In the genomic region with DNA sequence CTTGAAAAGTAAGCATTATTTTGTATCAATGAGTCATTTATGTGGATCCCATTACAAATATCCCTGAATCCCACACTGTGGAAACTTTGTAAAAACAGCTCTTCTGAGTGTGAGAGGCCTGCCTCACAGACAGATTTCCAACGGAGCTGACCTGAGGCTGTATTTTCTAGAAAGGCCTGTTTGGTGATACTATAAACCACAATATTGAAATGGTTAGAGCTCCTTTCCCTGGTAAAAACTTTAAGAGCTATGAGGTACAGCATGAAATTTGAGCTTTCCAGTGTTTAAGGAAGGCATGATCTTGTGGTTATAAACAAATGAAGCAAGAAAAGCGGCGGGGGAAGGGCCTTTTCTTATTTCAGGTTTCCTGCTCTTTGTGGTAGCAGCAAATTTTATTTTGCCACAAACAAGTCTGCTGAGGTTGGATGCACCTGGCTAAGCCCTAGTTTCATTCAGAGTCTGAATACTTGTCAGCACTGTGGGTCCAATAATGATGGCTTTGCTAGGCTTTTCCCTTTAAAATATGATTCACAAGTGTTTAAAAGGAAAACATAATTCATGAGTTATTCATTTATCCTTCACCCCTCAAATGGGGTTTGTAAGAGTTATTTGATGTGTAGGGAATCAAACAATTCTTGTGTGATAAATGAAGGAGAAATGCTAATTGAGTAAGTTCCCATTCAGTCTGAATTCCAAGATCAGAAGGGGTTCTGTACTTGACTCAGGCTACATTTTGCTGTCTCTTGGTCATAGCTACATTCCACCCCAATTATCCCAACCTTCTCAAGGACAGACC, we compare ENCODE assay signal across 8 cellular contexts.
DNase-seq lines count a peak whose midpoint lies in the region; ATAC-seq and TF ChIP-seq lines count a peak whose summit lies in the region.

No MANE protein-coding gene starts in this region.

- no peaks in the 10 kb centered on the region for H3K27me3 Mint-ChIP-seq in activated naive CD8-positive, alpha-beta T cell treated with anti-CD3 and anti-CD28 coated beads, Interleukin-2, amount 50 U/mL, for 24 hours
- H3K27me3 Mint-ChIP-seq in stimulated activated naive CD8-positive, alpha-beta T cell treated with anti-CD3 and anti-CD28 coated beads, Interleukin-15, amount 100 ng/mL, for 72 hours: no peaks in the 10 kb centered on the region
- H3K27me3 Mint-ChIP-seq in Caco-2 (ENCODE audit: insufficient read depth, unreplicated experiment): peaks cover 5% of the 10 kb centered on the region

- intact Hi-C loops in Caco-2 (cut with micrococcal nuclease; ENCODE audit: unreplicated experiment): no loop called here
- intact Hi-C loops in psoas muscle (cut with DNase I): no loop called here
- intact Hi-C loops in uterus (cut with DNase I; ENCODE audit: low total_unique reads): no loop called here

- H3K4me3 ChIP-seq in Caco-2 (ENCODE audit: low read depth, low read length) (no peak overlapping the region), psoas muscle (no peak overlapping the region), uterus (no peak overlapping the region)

- no TSS peak for BruUV-seq in Caco-2 (replicated peaks; lab: Mats Ljungman, UMichigan)

- H3K36me3 ChIP-seq in Caco-2 (ENCODE audit: control insufficient read depth, insufficient read depth, low read length) (no peaks in the 10 kb centered on the region), psoas muscle (ENCODE audit: insufficient read depth in 1 of 2, low read depth in 1 of 2) (no peaks in the 10 kb centered on the region), uterus (no peaks in the 10 kb centered on the region)

- H3K9me3 Mint-ChIP-seq in activated naive CD8-positive, alpha-beta T cell treated with anti-CD3 and anti-CD28 coated beads, Interleukin-2, amount 50 U/mL, for 24 hours: no peaks in the 10 kb centered on the region
- H3K9me3 Mint-ChIP-seq in stimulated activated naive CD8-positive, alpha-beta T cell treated with anti-CD3 and anti-CD28 coated beads, Interleukin-15, amount 100 ng/mL, for 72 hours: no peaks in the 10 kb centered on the region
- H3K9me3 Mint-ChIP-seq in Caco-2 (ENCODE audit: unreplicated experiment): no peaks in the 10 kb centered on the region

- CTCF ChIA-PET in Caco-2 (lab: Charles Lee): no interaction called here

- H3K4me1 Mint-ChIP-seq in activated naive CD8-positive, alpha-beta T cell treated with anti-CD3 and anti-CD28 coated beads, Interleukin-2, amount 50 U/mL, for 24 hours: peaks cover 19% of the 10 kb centered on the region
- H3K4me1 Mint-ChIP-seq in stimulated activated naive CD8-positive, alpha-beta T cell treated with anti-CD3 and anti-CD28 coated beads, Interleukin-15, amount 100 ng/mL, for 72 hours: peaks cover 17% of the 10 kb centered on the region
- H3K4me1 Mint-ChIP-seq in Caco-2 (ENCODE audit: low read depth, unreplicated experiment): no peaks in the 10 kb centered on the region

- TF ChIP-seq CTCF in AG09319 (IDR thresholded peaks at IDR 0.05; ENCODE audit: low read depth, low read length) (no peak), Caco-2 (IDR thresholded peaks at IDR 0.05; ENCODE audit: insufficient read depth in 1 of 2, low read depth in 1 of 2, low read length in 1 of 2, severe bottlenecking in 1 of 2, unreplicated experiment in 1 of 2) (no peak), psoas muscle (IDR thresholded peaks at IDR 0.05) (no peak), uterus (IDR thresholded peaks at IDR 0.05) (no peak)

- TF ChIP-seq POLR2A in uterus (IDR thresholded peaks at IDR 0.05): no peak

- POLR2A ChIA-PET in Caco-2 (lab: Charles Lee): no interaction called here

- WGBS in psoas muscle, 3 donors: 78 to 81% (median 81%) methylated on average over 3 of the region's 3 CpGs

- H3K9me3 ChIP-seq in Caco-2 (no peaks in the 10 kb centered on the region), psoas muscle (no peaks in the 10 kb centered on the region), uterus (no peaks in the 10 kb centered on the region)

- H3K27me3 ChIP-seq in Caco-2 (replicated peaks; ENCODE audit: control insufficient read depth, insufficient read depth, low read length) (no peaks in the 10 kb centered on the region), psoas muscle (ENCODE audit: insufficient read depth in 3 of 3, low read length in 2 of 3) (no peaks in the 10 kb centered on the region), uterus (no peaks in the 10 kb centered on the region)

- H3K4me3 Mint-ChIP-seq in activated naive CD8-positive, alpha-beta T cell treated with anti-CD3 and anti-CD28 coated beads, Interleukin-2, amount 50 U/mL, for 24 hours: no peak overlapping the region
- no peak overlapping the region for H3K4me3 Mint-ChIP-seq in stimulated activated naive CD8-positive, alpha-beta T cell treated with anti-CD3 and anti-CD28 coated beads, Interleukin-15, amount 100 ng/mL, for 72 hours
- H3K4me3 Mint-ChIP-seq in Caco-2 (ENCODE audit: unreplicated experiment): no peak overlapping the region

- DNase-seq in AG09319 (ENCODE audit: extremely low read depth, low read depth): peak; percentile 54
- peak; percentile 5 for DNase-seq in activated naive CD8-positive, alpha-beta T cell treated with anti-CD3 and anti-CD28 coated beads, Interleukin-2, amount 50 U/mL, for 24 hours
- DNase-seq in stimulated activated naive CD8-positive, alpha-beta T cell treated with anti-CD3 and anti-CD28 coated beads, Interleukin-15, amount 100 ng/mL, for 72 hours: no peak
- no peak for DNase-seq in Caco-2
- DNase-seq in psoas muscle: no peak
- no peak for DNase-seq in uterus

- no peak overlapping the region for H3K27ac ChIP-seq in psoas muscle
- H3K27ac ChIP-seq in uterus: no peak overlapping the region

- H3K4me1 ChIP-seq in Caco-2: no peaks in the 10 kb centered on the region
- H3K4me1 ChIP-seq in psoas muscle: no peaks in the 10 kb centered on the region
- no peaks in the 10 kb centered on the region for H3K4me1 ChIP-seq in uterus

- ATAC-seq in GM19463 (IDR thresholded peaks at IDR 0.05; ENCODE audit: unreplicated experiment) (peak; percentile 89), HG03439 (IDR thresholded peaks at IDR 0.05; ENCODE audit: unreplicated experiment) (peak; percentile 71), psoas muscle (no peak)
- ATAC-seq in activated naive CD8-positive, alpha-beta T cell treated with anti-CD3 and anti-CD28 coated beads, Interleukin-2, amount 50 U/mL, for 24 hours: peak; percentile 59
- ATAC-seq in stimulated activated naive CD8-positive, alpha-beta T cell treated with anti-CD3 and anti-CD28 coated beads, Interleukin-15, amount 100 ng/mL, for 72 hours: peak; percentile 53

- no peaks in the 10 kb centered on the region for H3K36me3 Mint-ChIP-seq in activated naive CD8-positive, alpha-beta T cell treated with anti-CD3 and anti-CD28 coated beads, Interleukin-2, amount 50 U/mL, for 24 hours (ENCODE audit: low read depth)
- no peaks in the 10 kb centered on the region for H3K36me3 Mint-ChIP-seq in Caco-2 (ENCODE audit: insufficient read depth, unreplicated experiment)

- H3K27ac Mint-ChIP-seq in activated naive CD8-positive, alpha-beta T cell treated with anti-CD3 and anti-CD28 coated beads, Interleukin-2, amount 50 U/mL, for 24 hours: peak overlapping the region; percentile 5
- no peak overlapping the region for H3K27ac Mint-ChIP-seq in stimulated activated naive CD8-positive, alpha-beta T cell treated with anti-CD3 and anti-CD28 coated beads, Interleukin-15, amount 100 ng/mL, for 72 hours
- no peak overlapping the region for H3K27ac Mint-ChIP-seq in Caco-2 (ENCODE audit: unreplicated experiment)

Comparison
In these comparisons a context has a peak if more than half of its experiments do, and no peak if none do; other contexts are left out.
1. DNase-seq: peak in AG09319 (single experiment) and activated naive CD8-positive, alpha-beta T cell treated with anti-CD3 and anti-CD28 coated beads, Interleukin-2, amount 50 U/mL, for 24 hours (single experiment); none in stimulated activated naive CD8-positive, alpha-beta T cell treated with anti-CD3 and anti-CD28 coated beads, Interleukin-15, amount 100 ng/mL, for 72 hours (0 of 2), Caco-2 (0 of 2), psoas muscle (0 of 2) and uterus (0 of 2).
2. ATAC-seq: peak in GM19463 (single experiment), HG03439 (single experiment), activated naive CD8-positive, alpha-beta T cell treated with anti-CD3 and anti-CD28 coated beads, Interleukin-2, amount 50 U/mL, for 24 hours (single experiment) and stimulated activated naive CD8-positive, alpha-beta T cell treated with anti-CD3 and anti-CD28 coated beads, Interleukin-15, amount 100 ng/mL, for 72 hours (single experiment); none in psoas muscle (0 of 4).